ENCODE assay signal across 8 cellular contexts in the genomic region with DNA sequence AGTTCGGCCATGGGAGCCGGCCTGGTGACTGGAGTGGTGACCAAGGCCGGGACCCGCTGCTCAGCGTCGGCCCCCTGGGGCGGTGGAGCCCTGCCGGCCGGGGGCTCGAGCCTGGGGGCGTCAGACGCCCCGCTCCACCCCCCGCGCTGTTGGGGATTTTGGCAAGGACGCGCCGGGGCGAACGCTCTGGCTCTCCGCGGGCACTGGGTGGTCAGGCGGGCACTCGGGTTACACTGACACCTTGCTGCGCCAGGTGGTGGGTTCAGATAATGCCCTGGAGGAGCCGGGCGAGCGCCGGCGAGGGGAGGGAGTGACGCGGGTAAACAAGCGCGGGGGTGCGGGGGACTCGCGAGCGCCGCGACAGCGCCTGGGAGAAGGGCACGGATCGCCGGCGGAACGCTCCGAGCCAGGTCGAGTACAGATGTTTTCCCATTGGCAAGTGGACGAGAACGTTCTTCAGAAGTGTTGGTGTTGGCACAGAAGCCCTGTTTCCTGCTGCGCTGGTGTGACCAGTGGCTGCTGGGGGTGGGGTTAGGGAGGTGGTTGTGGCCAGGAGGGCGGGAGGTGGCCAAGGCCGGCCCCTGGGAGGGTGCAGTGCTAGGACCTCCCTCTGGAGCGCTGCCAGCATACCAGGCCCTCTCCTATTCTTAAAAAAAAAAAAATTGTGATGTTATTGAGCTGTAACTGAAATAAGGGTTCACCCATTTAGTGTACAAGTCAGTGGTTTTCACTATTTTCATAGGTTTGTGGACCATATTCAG.
DNase-seq lines count a peak whose midpoint lies in the region; ATAC-seq lines count a peak whose summit lies in the region.

No MANE protein-coding gene starts in this region.

- DNase-seq in GM19238 (ENCODE audit: insufficient read length, low spot score) (peak; percentile 95), NCI-H82 (lab: John Stamatoyannopoulos, UW) (peak; percentile 77), medulla oblongata (ENCODE audit: extremely low spot score) (peak; percentile 95)
- DNase-seq in activated CD8-positive, alpha-beta memory T cell treated with anti-CD3 and anti-CD28 coated beads for 24 hours: peak; percentile 92
- DNase-seq in effector memory CD4-positive, alpha-beta T cell: peak; percentile 79 to 87 (median 85)
- DNase-seq in stimulated activated CD4-positive, alpha-beta T cell treated with anti-CD3 and anti-CD28 coated beads, TNF-alpha, amount 100 ng/mL, for 4 hours (ENCODE audit: low read depth in 3 of 3): peak; percentile 62 to 67 (median 66)

- H3K4me2 ChIP-seq in BLaER1: peak overlapping the region; percentile 98

- H3K36me3 ChIP-seq in BLaER1: peaks cover 42% of the 10 kb centered on the region
- peaks cover 34% of the 10 kb centered on the region for H3K36me3 ChIP-seq in effector memory CD4-positive, alpha-beta T cell (ENCODE audit: control insufficient read depth, insufficient read depth, low read length)

- peaks cover 56% of the 10 kb centered on the region for H3K4me1 ChIP-seq in BLaER1
- H3K4me1 ChIP-seq in effector memory CD4-positive, alpha-beta T cell (ENCODE audit: control insufficient read depth, insufficient read depth, low read length, poor library complexity, severe bottlenecking): peaks cover 40% of the 10 kb centered on the region

- peak overlapping the region; percentile 92 for H3K9ac ChIP-seq in BLaER1

- peaks cover 60% of the 10 kb centered on the region for H4K20me1 ChIP-seq in BLaER1

- ATAC-seq in HG03439 (IDR thresholded peaks at IDR 0.05; ENCODE audit: unreplicated experiment): peak; percentile 36

- H3K27ac ChIP-seq in BLaER1: peak overlapping the region; percentile 91
- H3K27ac ChIP-seq in effector memory CD4-positive, alpha-beta T cell (ENCODE audit: insufficient read depth, low read length, poor library complexity, severe bottlenecking): peak overlapping the region; percentile 98

- H3K27me3 ChIP-seq in BLaER1: peaks cover 22% of the 10 kb centered on the region
- H3K27me3 ChIP-seq in effector memory CD4-positive, alpha-beta T cell (replicated peaks; ENCODE audit: control insufficient read depth, insufficient read depth, low read length, poor library complexity, severe bottlenecking): no peaks in the 10 kb centered on the region

- H3K4me3 ChIP-seq in BLaER1: peak overlapping the region; percentile 81
- H3K4me3 ChIP-seq in effector memory CD4-positive, alpha-beta T cell (ENCODE audit: insufficient read depth, low read depth, low read length, poor library complexity, severe bottlenecking): peak overlapping the region; percentile 100

- H3K9me3 ChIP-seq in BLaER1: no peaks in the 10 kb centered on the region
- no peaks in the 10 kb centered on the region for H3K9me3 ChIP-seq in effector memory CD4-positive, alpha-beta T cell (ENCODE audit: control insufficient read depth, low read length)

Comparison
In these comparisons a context has a peak if more than half of its experiments do, and no peak if none do; other contexts are left out.
1. Peak in every context shown above with its lines: DNase-seq, ATAC-seq, H3K4me3 ChIP-seq and H3K27ac ChIP-seq.